ENCODE assay signal across 9 cellular contexts in genomic region chr14:51996148-51996746, GRCh38. TPM values are rescaled to one million over a fixed set of nuclear protein-coding genes. Genes with fewer than 3 reads are reported as not detected.
DNase-seq lines count a peak whose midpoint lies in the region; ATAC-seq, FAIRE-seq and TF ChIP-seq lines count a peak whose summit lies in the region.
"Had no signal": no experiment of that assay in that cellular context is flagged by ENCODE, and none has a peak within 500 bp of the region (broad histone marks: within the 10 kb centered on the region; RNA-seq: fewer than 3 reads in every experiment).

No MANE protein-coding gene starts in this region.

- no peak overlapping the region for H3K4me3 ChIP-seq in testis
- H3K4me3 ChIP-seq: SJSA1 had no signal

- no peaks in the 10 kb centered on the region for H3K9me3 ChIP-seq in testis
- H3K9me3 ChIP-seq: SJSA1 had no signal

- ATAC-seq in HG02610 (IDR thresholded peaks at IDR 0.05; ENCODE audit: unreplicated experiment) = no peak

- H3K27me3 ChIP-seq in testis = no peaks in the 10 kb centered on the region
- H3K27me3 ChIP-seq: SJSA1 had no signal

- TF ChIP-seq POLR2A in testis (IDR thresholded peaks at IDR 0.05) = no peak

- DNase-seq in NOMO-1 treated with DMSO at 0.1 percent for 48 hours (lab: John Stamatoyannopoulos, UW; ENCODE audit: unreplicated experiment) = peak; percentile 45
- no peak for DNase-seq in NOMO-1 treated with dmso at 0.1 percent for 144 hours (lab: John Stamatoyannopoulos, UW; ENCODE audit: unreplicated experiment)
- peak; percentile 37 for DNase-seq in glomerular endothelial cell (ENCODE audit: extremely low read depth, low read depth, low spot score)
- no peak for DNase-seq in testis
- no peak for DNase-seq in cerebellar nuclear complex (lab: John Stamatoyannopoulos, UW)
- DNase-seq in nucleus accumbens (lab: John Stamatoyannopoulos, UW) = no peak

- H3K27ac ChIP-seq in testis = no peak overlapping the region
- H3K27ac ChIP-seq: SJSA1 had no signal

- H3K36me3 ChIP-seq in testis (ENCODE audit: low read depth, missing control alignments) = no peaks in the 10 kb centered on the region

- H3K4me1 ChIP-seq in testis = peaks cover 5% of the 10 kb centered on the region
- H3K4me1 ChIP-seq: SJSA1 had no signal

- WGBS in testis, 2 donors = 52 to 63% methylated on average over 4 of the region's 4 CpGs

- intact Hi-C loops in testis (cut with DNase I; ENCODE audit: low total_unique reads) = no loop called here

- FAIRE-seq in TTC549 (lab: Jason Lieb, UNC) = peak; percentile 90

- TF ChIP-seq CTCF in testis (IDR thresholded peaks at IDR 0.05) = peak; percentile 29 to 56 (median 37)

RNA-seq across cellular contexts. Expression of gene RTRAF, which starts 6.9 kb away (rescaled TPM):
- 79.4 and 128 TPM in 2 replicates for total RNA-seq in glomerular endothelial cell
- 100 to 1,000 TPM; 157 to 170 TPM for total RNA-seq in testis
- 439 TPM for polyA plus RNA-seq in testis (ENCODE audit: insufficient read depth, low read depth, low replicate concordance)

Comparison
In these comparisons a context has a peak if more than half of its experiments do, and no peak if none do; other contexts are left out.
1. DNase-seq: peak in NOMO-1 treated with DMSO at 0.1 percent for 48 hours (single experiment) and glomerular endothelial cell (single experiment); none in NOMO-1 treated with dmso at 0.1 percent for 144 hours (single experiment), testis (single experiment), cerebellar nuclear complex (0 of 2) and nucleus accumbens (0 of 56).